In genomic region chr12:2876431-2877046, GRCh38 we compare ENCODE assay signal across 10 cellular contexts. TPM values are rescaled to one million over a fixed set of nuclear protein-coding genes. Genes with fewer than 3 reads are reported as not detected.
DNase-seq lines count a peak whose midpoint lies in the region; ATAC-seq, FAIRE-seq and TF ChIP-seq lines count a peak whose summit lies in the region.
"Had no signal": no experiment of that assay in that cellular context is flagged by ENCODE, and none has a peak within 500 bp of the region (broad histone marks: within the 10 kb centered on the region; RNA-seq: fewer than 3 reads in every experiment).

No MANE protein-coding gene starts in this region.

- H3K4me1 Mint-ChIP-seq in CD8-positive, alpha-beta T cell (ENCODE audit: low read depth): peaks cover 34% of the 10 kb centered on the region
- peaks cover 24 to 32% of the 10 kb centered on the region in 2 donors for H3K4me1 Mint-ChIP-seq in effector memory CD8-positive, alpha-beta T cell (ENCODE audit: low read depth in 2 of 2)

- H3K4me3 Mint-ChIP-seq in CD8-positive, alpha-beta T cell: peak overlapping the region; percentile 89
- H3K4me3 Mint-ChIP-seq in effector memory CD8-positive, alpha-beta T cell: peak overlapping the region; percentile 96 to 98

- POLR2A ChIA-PET in CD8-positive, alpha-beta T cell (lab: Charles Lee): interaction anchor here (0.8 to 2.6 kb wide), 4 partner anchors 9 to 63 kb away, joined by 3 to 13 read pairs (median 6); no protein-coding TSS in a partner anchor

- H3K4me1 ChIP-seq in CD8-positive, alpha-beta T cell (ENCODE audit: insufficient read depth, low read length): peaks cover 22% of the 10 kb centered on the region
- H3K4me1 ChIP-seq in RWPE2 (ENCODE audit: insufficient read depth, poor library complexity, severe bottlenecking): peaks cover 8% of the 10 kb centered on the region
- peaks cover 15% of the 10 kb centered on the region for H3K4me1 ChIP-seq in muscle layer of colon (ENCODE audit: insufficient read depth, low read length)

- H3K36me3 Mint-ChIP-seq in CD8-positive, alpha-beta T cell: peaks cover 17% of the 10 kb centered on the region
- H3K36me3 Mint-ChIP-seq in effector memory CD8-positive, alpha-beta T cell (ENCODE audit: insufficient read depth): peaks cover 23% of the 10 kb centered on the region

- no peaks in the 10 kb centered on the region for H3K9me3 Mint-ChIP-seq in CD8-positive, alpha-beta T cell
- H3K9me3 Mint-ChIP-seq in effector memory CD8-positive, alpha-beta T cell: no peaks in the 10 kb centered on the region

- intact Hi-C loops in CD8-positive, alpha-beta T cell (cut with DNase I, micrococcal nuclease): loop anchor here (1.0 to 10.0 kb wide), 10 partner anchors 9 to 1072 kb away; partner anchors contain the start of genes TULP3 (in 2 of the 2), FKBP4 (in 1 of the 2), ITFG2 (in 1 of the 2) and TSPAN9 (in 1 of the 2)

- H3K27me3 Mint-ChIP-seq in CD8-positive, alpha-beta T cell (ENCODE audit: low read depth): no peaks in the 10 kb centered on the region
- no peaks in the 10 kb centered on the region for H3K27me3 Mint-ChIP-seq in effector memory CD8-positive, alpha-beta T cell

- H3K27ac ChIP-seq in CD8-positive, alpha-beta T cell (ENCODE audit: low read depth, low read length): peak overlapping the region; percentile 91
- H3K27ac ChIP-seq in RWPE2 (ENCODE audit: poor library complexity, severe bottlenecking) (peak overlapping the region; percentile 77), muscle layer of colon (ENCODE audit: low read depth, low read length) (no peak overlapping the region)

- peak in 1 of 7 experiments; percentile 21 for DNase-seq in CD8-positive, alpha-beta T cell
- DNase-seq in RWPE2 (ENCODE audit: low spot score) (no peak), dedifferentiated amniotic fluid mesenchymal stem cell (ENCODE audit: extremely low spot score) (no peak), frontal cortex (ENCODE audit: low spot score in 2 of 2) (no peak)
- DNase-seq in effector memory CD8-positive, alpha-beta T cell: peak in 2 of 3 experiments; percentile 7 to 19

- FAIRE-seq in frontal cortex (lab: Jason Lieb, UNC): no peak

- no peaks in the 10 kb centered on the region for H3K9me3 ChIP-seq in CD8-positive, alpha-beta T cell (ENCODE audit: low read length)
- H3K9me3 ChIP-seq in RWPE2 (ENCODE audit: severe bottlenecking): no peaks in the 10 kb centered on the region
- H3K9me3 ChIP-seq in muscle layer of colon (ENCODE audit: low read length): no peaks in the 10 kb centered on the region

- peak; percentile 38 for ATAC-seq in CD8-positive, alpha-beta T cell
- peak; percentile 35 for ATAC-seq in GM18907 (IDR thresholded peaks at IDR 0.05; ENCODE audit: unreplicated experiment)
- peak; percentile 34 for ATAC-seq in HG03139 (IDR thresholded peaks at IDR 0.05; ENCODE audit: unreplicated experiment)
- peak; percentile 71 for ATAC-seq in RWPE2 (ENCODE audit: low read depth)
- ATAC-seq in effector memory CD8-positive, alpha-beta T cell (replicated peaks): peak; percentile 53

- H3K9ac ChIP-seq in muscle layer of colon (ENCODE audit: low read length): no peak overlapping the region

- no peaks in the 10 kb centered on the region for H3K27me3 ChIP-seq in CD8-positive, alpha-beta T cell (ENCODE audit: insufficient read depth, low read length)
- H3K27me3 ChIP-seq in RWPE2 (ENCODE audit: insufficient read depth, poor library complexity, severe bottlenecking): no peaks in the 10 kb centered on the region
- H3K27me3 ChIP-seq in muscle layer of colon (ENCODE audit: control insufficient read depth in 1 of 2, insufficient read depth in 2 of 2, low read length in 2 of 2): no peaks in the 10 kb centered on the region

- TF ChIP-seq CTCF in CD8-positive, alpha-beta T cell (IDR thresholded peaks at IDR 0.05): no peak
- no peak for TF ChIP-seq CTCF in RWPE2 (IDR thresholded peaks at IDR 0.05; ENCODE audit: poor library complexity, severe bottlenecking)

- CTCF ChIA-PET in CD8-positive, alpha-beta T cell (lab: Charles Lee): no interaction called here

- no peaks in the 10 kb centered on the region for H3K36me3 ChIP-seq in CD8-positive, alpha-beta T cell (ENCODE audit: insufficient read depth, low read length)
- H3K36me3 ChIP-seq in RWPE2 (ENCODE audit: low read depth) (peaks cover 68% of the 10 kb centered on the region), muscle layer of colon (ENCODE audit: insufficient read depth, low read length) (no peaks in the 10 kb centered on the region)

- peak overlapping the region; percentile 85 for H3K27ac Mint-ChIP-seq in CD8-positive, alpha-beta T cell
- peak overlapping the region; percentile 99 for H3K27ac Mint-ChIP-seq in effector memory CD8-positive, alpha-beta T cell

- peak overlapping the region; percentile 83 for H3K4me3 ChIP-seq in CD8-positive, alpha-beta T cell (ENCODE audit: low read depth, low read length)
- H3K4me3 ChIP-seq in RWPE2 (ENCODE audit: severe bottlenecking) (peak overlapping the region; percentile 94), muscle layer of colon (ENCODE audit: low read depth in 1 of 2, low read length in 2 of 2) (peak overlapping the region; percentile 74 to 83)

RNA-seq across cellular contexts. Expression of gene FOXM1, which starts 0.4 kb away (rescaled TPM):
- under 1 TPM; 0.83 to 0.95 TPM for total RNA-seq in CD8-positive, alpha-beta T cell
- 0.82 TPM for total RNA-seq in frontal cortex

RNA-seq across cellular contexts. Expression of gene RHNO1, which starts 0.5 kb away (rescaled TPM):
- 10 to 100 TPM; 22.4 to 24.4 TPM for total RNA-seq in CD8-positive, alpha-beta T cell
- total RNA-seq in frontal cortex: 49.7 TPM

RNA-seq across cellular contexts. Expression of gene TULP3, which starts 14.2 kb away (rescaled TPM):
- 1 to 10 TPM; 2.7 to 3.0 TPM for total RNA-seq in CD8-positive, alpha-beta T cell
- total RNA-seq in frontal cortex: 6.9 TPM

RNA-seq across cellular contexts. Expression of gene TEX52, which starts 19.7 kb away (rescaled TPM):
- total RNA-seq in CD8-positive, alpha-beta T cell: not detected
- not detected for total RNA-seq in frontal cortex
- total RNA-seq: activated CD8-positive, alpha-beta memory T cell treated with anti-CD3 and anti-CD28 coated beads for 36 hours; temporal lobe had no signal

RNA-seq across cellular contexts. Expression of gene NRIP2, which starts 41.7 kb away (rescaled TPM):
- not detected for total RNA-seq in CD8-positive, alpha-beta T cell
- total RNA-seq in frontal cortex: not detected
- total RNA-seq: activated CD8-positive, alpha-beta memory T cell treated with anti-CD3 and anti-CD28 coated beads for 36 hours had no signal

Comparison
In these comparisons a context has a peak if more than half of its experiments do, and no peak if none do; other contexts are left out.
1. DNase-seq: peak in effector memory CD8-positive, alpha-beta T cell (2 of 3); none in RWPE2 (single experiment), dedifferentiated amniotic fluid mesenchymal stem cell (single experiment) and frontal cortex (0 of 2).
2. Peak in every context shown above with its lines, with median percentiles within 50 percentile points of each other: ATAC-seq and H3K4me3 ChIP-seq.